Comparison of ENCODE assay signal across 13 cellular contexts in the genomic region with DNA sequence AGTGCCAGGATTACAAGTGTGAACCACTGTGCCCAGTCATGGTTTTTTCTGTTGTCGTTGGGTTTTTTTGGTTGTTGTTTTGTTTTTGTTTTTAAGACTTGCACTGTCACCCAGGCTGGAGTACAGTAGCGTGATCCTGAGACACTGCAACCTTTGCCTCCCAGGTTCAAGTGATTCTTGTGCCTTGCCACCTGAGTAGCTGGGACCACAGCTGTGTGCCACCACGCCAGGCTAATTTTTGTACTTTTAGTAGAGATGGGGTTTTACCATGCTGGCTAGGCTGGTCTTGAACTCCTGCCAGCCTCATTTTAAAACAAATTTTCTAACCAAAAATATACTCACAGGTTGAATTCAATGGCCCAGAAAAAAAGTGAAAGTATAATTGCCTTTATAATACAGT.
"Had no signal": no experiment of that assay in that cellular context is flagged by ENCODE, and none has a peak within 500 bp of the region (broad histone marks: within the 10 kb centered on the region; RNA-seq: fewer than 3 reads in every experiment).

No MANE protein-coding gene starts in this region.

- H3K4me3 Mint-ChIP-seq: activated naive CD4-positive, alpha-beta T cell treated with anti-CD3 and anti-CD28 coated beads for 36 hours; activated T-helper 1 cell treated with anti-CD3 and anti-CD28 coated beads, Interleukin-12 subunit alpha, Interleukin-12 subunit beta, Interleukin-2, Interleukin-4 antibody, amounts not matched to agents 30 ng/mL and 10 ng/mL and 1 ng/mL, durations not matched to agents 14 hours and 24 hours and 36 hours; neural progenitor cell had no signal

- H3K36me3 Mint-ChIP-seq: neural progenitor cell had no signal

- H3K4me1 ChIP-seq: neural progenitor cell, parathyroid adenoma had no signal

- H3K4me3 ChIP-seq: lung, neural progenitor cell, skin epidermis, tibial nerve had no signal

- ATAC-seq: left colon had no signal

- H3K27ac Mint-ChIP-seq: activated naive CD4-positive, alpha-beta T cell treated with anti-CD3 and anti-CD28 coated beads for 36 hours; activated T-helper 1 cell treated with anti-CD3 and anti-CD28 coated beads, Interleukin-12 subunit alpha, Interleukin-12 subunit beta, Interleukin-2, Interleukin-4 antibody, amounts not matched to agents 30 ng/mL and 10 ng/mL and 1 ng/mL, durations not matched to agents 14 hours and 24 hours and 36 hours; neural progenitor cell had no signal

- DNase-seq: activated CD4-positive, alpha-beta T cell treated with anti-CD3 and anti-CD28 coated beads for 48 hours; activated naive CD4-positive, alpha-beta T cell treated with anti-CD3 and anti-CD28 coated beads for 36 hours; foreskin melanocyte; head of caudate nucleus; left colon; midbrain; retina had no signal

- H3K27me3 ChIP-seq: neural progenitor cell, tibial nerve had no signal

- H3K9me3 ChIP-seq: tibial nerve had no signal

- H3K4me1 Mint-ChIP-seq: neural progenitor cell had no signal

- H3K9me3 Mint-ChIP-seq: activated naive CD4-positive, alpha-beta T cell treated with anti-CD3 and anti-CD28 coated beads for 36 hours; activated T-helper 1 cell treated with anti-CD3 and anti-CD28 coated beads, Interleukin-12 subunit alpha, Interleukin-12 subunit beta, Interleukin-2, Interleukin-4 antibody, amounts not matched to agents 30 ng/mL and 10 ng/mL and 1 ng/mL, durations not matched to agents 14 hours and 24 hours and 36 hours; neural progenitor cell had no signal

- H3K36me3 ChIP-seq: neural progenitor cell, tibial nerve had no signal

- H3K27ac ChIP-seq: neural progenitor cell, parathyroid adenoma, skin epidermis, tibial nerve had no signal
